Comparison of ENCODE assay signal across 1 cellular context in the genomic region with DNA sequence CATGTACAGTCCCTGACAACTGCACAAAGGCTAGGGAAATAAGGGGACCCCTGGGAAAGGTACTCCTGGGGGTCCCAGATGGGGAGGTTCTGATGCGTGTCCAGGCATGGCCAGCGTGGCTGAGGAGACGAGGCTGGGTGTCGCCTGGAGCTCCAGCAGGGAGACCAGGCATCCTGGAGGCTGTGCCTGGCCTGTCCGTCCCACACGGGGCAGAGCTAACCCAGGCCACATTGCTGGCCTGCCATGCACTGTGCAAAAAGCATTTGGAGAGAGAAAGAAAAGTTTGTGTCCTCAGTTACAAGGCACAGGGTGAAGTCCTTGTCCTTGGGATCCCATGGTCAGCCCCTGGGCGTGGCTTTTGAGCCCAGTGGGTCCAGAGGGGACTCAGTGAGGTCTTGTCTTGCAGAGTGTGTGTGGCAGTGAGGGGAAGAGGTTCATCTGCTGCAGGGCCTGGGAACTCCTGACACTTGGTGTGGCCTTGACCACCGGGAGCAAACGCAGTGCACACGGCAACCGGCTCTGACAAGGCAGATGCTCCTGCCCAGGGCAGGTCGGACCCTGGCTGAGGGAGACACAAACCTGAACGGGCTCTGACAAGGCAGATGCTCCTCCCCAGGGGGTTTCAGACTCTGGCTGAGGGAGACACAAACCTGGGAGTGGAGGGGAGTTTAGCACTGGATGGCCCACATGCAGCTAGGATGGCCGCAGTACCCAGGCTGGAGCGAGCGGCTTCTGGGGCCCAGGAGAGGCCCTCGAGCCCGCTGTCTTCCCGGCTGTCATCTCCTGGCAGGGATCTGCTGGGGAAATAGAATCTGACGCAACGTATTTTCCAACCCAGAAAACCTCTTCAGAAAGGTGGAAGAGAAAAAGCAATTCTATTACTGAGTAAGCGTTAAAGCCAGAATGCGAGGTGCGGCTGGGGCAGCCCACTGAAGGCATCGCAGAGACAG.
TF ChIP-seq lines count a peak whose summit lies in the region.

No MANE protein-coding gene starts in this region.

TF ChIP-seq in HepG2, 621 proteins besides CTCF, POLR2A, EP300 and RAD21 (continued from another document and continues in another):
- TF ChIP-seq, protein P1, sequence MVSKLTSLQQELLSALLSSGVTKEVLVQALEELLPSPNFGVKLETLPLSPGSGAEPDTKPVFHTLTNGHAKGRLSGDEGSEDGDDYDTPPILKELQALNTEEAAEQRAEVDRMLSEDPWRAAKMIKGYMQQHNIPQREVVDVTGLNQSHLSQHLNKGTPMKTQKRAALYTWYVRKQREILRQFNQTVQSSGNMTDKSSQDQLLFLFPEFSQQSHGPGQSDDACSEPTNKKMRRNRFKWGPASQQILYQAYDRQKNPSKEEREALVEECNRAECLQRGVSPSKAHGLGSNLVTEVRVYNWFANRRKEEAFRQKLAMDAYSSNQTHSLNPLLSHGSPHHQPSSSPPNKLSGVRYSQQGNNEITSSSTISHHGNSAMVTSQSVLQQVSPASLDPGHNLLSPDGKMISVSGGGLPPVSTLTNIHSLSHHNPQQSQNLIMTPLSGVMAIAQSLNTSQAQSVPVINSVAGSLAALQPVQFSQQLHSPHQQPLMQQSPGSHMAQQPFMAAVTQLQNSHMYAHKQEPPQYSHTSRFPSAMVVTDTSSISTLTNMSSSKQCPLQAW (CRISPR knock-in tag; IDR thresholded peaks at IDR 0.05), result peak; percentile 48; the same call in 1 of the 2 replicates
- no peak for TF ChIP-seq POLR2AphosphoS2 (IDR thresholded peaks at IDR 0.05; ENCODE audit: low read depth, low read length)
- TF ChIP-seq, protein P2, sequence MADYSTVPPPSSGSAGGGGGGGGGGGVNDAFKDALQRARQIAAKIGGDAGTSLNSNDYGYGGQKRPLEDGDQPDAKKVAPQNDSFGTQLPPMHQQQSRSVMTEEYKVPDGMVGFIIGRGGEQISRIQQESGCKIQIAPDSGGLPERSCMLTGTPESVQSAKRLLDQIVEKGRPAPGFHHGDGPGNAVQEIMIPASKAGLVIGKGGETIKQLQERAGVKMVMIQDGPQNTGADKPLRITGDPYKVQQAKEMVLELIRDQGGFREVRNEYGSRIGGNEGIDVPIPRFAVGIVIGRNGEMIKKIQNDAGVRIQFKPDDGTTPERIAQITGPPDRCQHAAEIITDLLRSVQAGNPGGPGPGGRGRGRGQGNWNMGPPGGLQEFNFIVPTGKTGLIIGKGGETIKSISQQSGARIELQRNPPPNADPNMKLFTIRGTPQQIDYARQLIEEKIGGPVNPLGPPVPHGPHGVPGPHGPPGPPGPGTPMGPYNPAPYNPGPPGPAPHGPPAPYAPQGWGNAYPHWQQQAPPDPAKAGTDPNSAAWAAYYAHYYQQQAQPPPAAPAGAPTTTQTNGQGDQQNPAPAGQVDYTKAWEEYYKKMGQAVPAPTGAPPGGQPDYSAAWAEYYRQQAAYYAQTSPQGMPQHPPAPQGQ (CRISPR knock-in tag; IDR thresholded peaks at IDR 0.05; ENCODE audit: borderline replicate concordance), result no peak
- peak; percentile 14; the same call in 1 of the 2 replicates for TF ChIP-seq YEATS4 (CRISPR knock-in tag; IDR thresholded peaks at IDR 0.05; ENCODE audit: borderline replicate concordance)
- TF ChIP-seq, protein P3, sequence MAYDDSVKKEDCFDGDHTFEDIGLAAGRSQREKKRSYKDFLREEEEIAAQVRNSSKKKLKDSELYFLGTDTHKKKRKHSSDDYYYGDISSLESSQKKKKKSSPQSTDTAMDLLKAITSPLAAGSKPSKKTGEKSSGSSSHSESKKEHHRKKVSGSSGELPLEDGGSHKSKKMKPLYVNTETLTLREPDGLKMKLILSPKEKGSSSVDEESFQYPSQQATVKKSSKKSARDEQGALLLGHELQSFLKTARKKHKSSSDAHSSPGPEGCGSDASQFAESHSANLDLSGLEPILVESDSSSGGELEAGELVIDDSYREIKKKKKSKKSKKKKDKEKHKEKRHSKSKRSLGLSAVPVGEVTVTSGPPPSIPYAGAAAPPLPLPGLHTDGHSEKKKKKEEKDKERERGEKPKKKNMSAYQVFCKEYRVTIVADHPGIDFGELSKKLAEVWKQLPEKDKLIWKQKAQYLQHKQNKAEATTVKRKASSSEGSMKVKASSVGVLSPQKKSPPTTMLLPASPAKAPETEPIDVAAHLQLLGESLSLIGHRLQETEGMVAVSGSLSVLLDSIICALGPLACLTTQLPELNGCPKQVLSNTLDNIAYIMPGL (CRISPR knock-in tag; IDR thresholded peaks at IDR 0.05; ENCODE audit: borderline replicate concordance in 1 of 2, low read depth in 1 of 2), result no peak; a peak in 1 of 4 replicates
- no peak for TF ChIP-seq NFE2L1 (CRISPR knock-in tag; IDR thresholded peaks at IDR 0.05; ENCODE audit: borderline replicate concordance)
- TF ChIP-seq STAG1 (CRISPR knock-in tag; IDR thresholded peaks at IDR 0.05), result no peak; the same call in 1 of the 2 replicates
- TF ChIP-seq, protein P4, sequence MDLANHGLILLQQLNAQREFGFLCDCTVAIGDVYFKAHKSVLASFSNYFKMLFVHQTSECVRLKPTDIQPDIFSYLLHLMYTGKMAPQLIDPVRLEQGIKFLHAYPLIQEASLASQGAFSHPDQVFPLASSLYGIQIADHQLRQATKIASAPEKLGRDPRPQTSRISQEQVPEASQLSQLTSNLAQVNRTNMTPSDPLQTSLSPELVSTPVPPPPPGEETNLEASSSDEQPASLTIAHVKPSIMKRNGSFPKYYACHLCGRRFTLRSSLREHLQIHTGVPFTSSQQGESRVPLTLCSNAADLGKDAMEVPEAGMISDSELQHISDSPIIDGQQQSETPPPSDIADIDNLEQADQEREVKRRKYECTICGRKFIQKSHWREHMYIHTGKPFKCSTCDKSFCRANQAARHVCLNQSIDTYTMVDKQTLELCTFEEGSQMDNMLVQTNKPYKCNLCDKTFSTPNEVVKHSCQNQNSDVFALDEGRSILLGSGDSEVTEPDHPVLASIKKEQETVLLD (CRISPR knock-in tag; IDR thresholded peaks at IDR 0.05; ENCODE audit: low read depth), result no peak
- no peak for TF ChIP-seq ZNF17 (CRISPR knock-in tag; IDR thresholded peaks at IDR 0.05)
- 0 out of 2 replicates have a peak, but pooled peaks have one; percentile 50 for TF ChIP-seq ZFP36L1 (CRISPR knock-in tag; IDR thresholded peaks at IDR 0.05)
- no peak for TF ChIP-seq ZBTB21 (CRISPR knock-in tag; IDR thresholded peaks at IDR 0.05)
- peak; percentile 70; the same call in 1 of the 2 replicates for TF ChIP-seq ZNF292 (CRISPR knock-in tag; IDR thresholded peaks at IDR 0.05; ENCODE audit: borderline replicate concordance, low read depth)
- no peak for TF ChIP-seq ATF7-NPFF (CRISPR knock-in tag; IDR thresholded peaks at IDR 0.05; ENCODE audit: low read depth)
- no peak for TF ChIP-seq ZNF777 (CRISPR knock-in tag; IDR thresholded peaks at IDR 0.05)
- TF ChIP-seq, protein P5, sequence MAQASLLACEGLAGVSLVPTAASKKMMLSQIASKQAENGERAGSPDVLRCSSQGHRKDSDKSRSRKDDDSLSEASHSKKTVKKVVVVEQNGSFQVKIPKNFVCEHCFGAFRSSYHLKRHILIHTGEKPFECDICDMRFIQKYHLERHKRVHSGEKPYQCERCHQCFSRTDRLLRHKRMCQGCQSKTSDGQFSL (CRISPR knock-in tag; IDR thresholded peaks at IDR 0.05), result no peak
- TF ChIP-seq HOXA5 (CRISPR knock-in tag; IDR thresholded peaks at IDR 0.05), result no peak
- TF ChIP-seq TAF15 (IDR thresholded peaks at IDR 0.05; ENCODE audit: low read depth, low read length, poor library complexity, severe bottlenecking), result no peak
- TF ChIP-seq, protein P6, sequence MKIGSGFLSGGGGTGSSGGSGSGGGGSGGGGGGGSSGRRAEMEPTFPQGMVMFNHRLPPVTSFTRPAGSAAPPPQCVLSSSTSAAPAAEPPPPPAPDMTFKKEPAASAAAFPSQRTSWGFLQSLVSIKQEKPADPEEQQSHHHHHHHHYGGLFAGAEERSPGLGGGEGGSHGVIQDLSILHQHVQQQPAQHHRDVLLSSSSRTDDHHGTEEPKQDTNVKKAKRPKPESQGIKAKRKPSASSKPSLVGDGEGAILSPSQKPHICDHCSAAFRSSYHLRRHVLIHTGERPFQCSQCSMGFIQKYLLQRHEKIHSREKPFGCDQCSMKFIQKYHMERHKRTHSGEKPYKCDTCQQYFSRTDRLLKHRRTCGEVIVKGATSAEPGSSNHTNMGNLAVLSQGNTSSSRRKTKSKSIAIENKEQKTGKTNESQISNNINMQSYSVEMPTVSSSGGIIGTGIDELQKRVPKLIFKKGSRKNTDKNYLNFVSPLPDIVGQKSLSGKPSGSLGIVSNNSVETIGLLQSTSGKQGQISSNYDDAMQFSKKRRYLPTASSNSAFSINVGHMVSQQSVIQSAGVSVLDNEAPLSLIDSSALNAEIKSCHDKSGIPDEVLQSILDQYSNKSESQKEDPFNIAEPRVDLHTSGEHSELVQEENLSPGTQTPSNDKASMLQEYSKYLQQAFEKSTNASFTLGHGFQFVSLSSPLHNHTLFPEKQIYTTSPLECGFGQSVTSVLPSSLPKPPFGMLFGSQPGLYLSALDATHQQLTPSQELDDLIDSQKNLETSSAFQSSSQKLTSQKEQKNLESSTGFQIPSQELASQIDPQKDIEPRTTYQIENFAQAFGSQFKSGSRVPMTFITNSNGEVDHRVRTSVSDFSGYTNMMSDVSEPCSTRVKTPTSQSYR (CRISPR knock-in tag; IDR thresholded peaks at IDR 0.05; ENCODE audit: borderline replicate concordance), result no peak
- TF ChIP-seq, protein P7, sequence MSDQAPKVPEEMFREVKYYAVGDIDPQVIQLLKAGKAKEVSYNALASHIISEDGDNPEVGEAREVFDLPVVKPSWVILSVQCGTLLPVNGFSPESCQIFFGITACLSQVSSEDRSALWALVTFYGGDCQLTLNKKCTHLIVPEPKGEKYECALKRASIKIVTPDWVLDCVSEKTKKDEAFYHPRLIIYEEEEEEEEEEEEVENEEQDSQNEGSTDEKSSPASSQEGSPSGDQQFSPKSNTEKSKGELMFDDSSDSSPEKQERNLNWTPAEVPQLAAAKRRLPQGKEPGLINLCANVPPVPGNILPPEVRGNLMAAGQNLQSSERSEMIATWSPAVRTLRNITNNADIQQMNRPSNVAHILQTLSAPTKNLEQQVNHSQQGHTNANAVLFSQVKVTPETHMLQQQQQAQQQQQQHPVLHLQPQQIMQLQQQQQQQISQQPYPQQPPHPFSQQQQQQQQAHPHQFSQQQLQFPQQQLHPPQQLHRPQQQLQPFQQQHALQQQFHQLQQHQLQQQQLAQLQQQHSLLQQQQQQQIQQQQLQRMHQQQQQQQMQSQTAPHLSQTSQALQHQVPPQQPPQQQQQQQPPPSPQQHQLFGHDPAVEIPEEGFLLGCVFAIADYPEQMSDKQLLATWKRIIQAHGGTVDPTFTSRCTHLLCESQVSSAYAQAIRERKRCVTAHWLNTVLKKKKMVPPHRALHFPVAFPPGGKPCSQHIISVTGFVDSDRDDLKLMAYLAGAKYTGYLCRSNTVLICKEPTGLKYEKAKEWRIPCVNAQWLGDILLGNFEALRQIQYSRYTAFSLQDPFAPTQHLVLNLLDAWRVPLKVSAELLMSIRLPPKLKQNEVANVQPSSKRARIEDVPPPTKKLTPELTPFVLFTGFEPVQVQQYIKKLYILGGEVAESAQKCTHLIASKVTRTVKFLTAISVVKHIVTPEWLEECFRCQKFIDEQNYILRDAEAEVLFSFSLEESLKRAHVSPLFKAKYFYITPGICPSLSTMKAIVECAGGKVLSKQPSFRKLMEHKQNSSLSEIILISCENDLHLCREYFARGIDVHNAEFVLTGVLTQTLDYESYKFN (CRISPR knock-in tag; conservative IDR thresholded peaks at IDR 0.05), result peak; percentile 51
- TF ChIP-seq ZNF776 (CRISPR knock-in tag; IDR thresholded peaks at IDR 0.05), result no peak
- no peak for TF ChIP-seq FLYWCH1 (CRISPR knock-in tag; IDR thresholded peaks at IDR 0.05)
- TF ChIP-seq, protein P8, sequence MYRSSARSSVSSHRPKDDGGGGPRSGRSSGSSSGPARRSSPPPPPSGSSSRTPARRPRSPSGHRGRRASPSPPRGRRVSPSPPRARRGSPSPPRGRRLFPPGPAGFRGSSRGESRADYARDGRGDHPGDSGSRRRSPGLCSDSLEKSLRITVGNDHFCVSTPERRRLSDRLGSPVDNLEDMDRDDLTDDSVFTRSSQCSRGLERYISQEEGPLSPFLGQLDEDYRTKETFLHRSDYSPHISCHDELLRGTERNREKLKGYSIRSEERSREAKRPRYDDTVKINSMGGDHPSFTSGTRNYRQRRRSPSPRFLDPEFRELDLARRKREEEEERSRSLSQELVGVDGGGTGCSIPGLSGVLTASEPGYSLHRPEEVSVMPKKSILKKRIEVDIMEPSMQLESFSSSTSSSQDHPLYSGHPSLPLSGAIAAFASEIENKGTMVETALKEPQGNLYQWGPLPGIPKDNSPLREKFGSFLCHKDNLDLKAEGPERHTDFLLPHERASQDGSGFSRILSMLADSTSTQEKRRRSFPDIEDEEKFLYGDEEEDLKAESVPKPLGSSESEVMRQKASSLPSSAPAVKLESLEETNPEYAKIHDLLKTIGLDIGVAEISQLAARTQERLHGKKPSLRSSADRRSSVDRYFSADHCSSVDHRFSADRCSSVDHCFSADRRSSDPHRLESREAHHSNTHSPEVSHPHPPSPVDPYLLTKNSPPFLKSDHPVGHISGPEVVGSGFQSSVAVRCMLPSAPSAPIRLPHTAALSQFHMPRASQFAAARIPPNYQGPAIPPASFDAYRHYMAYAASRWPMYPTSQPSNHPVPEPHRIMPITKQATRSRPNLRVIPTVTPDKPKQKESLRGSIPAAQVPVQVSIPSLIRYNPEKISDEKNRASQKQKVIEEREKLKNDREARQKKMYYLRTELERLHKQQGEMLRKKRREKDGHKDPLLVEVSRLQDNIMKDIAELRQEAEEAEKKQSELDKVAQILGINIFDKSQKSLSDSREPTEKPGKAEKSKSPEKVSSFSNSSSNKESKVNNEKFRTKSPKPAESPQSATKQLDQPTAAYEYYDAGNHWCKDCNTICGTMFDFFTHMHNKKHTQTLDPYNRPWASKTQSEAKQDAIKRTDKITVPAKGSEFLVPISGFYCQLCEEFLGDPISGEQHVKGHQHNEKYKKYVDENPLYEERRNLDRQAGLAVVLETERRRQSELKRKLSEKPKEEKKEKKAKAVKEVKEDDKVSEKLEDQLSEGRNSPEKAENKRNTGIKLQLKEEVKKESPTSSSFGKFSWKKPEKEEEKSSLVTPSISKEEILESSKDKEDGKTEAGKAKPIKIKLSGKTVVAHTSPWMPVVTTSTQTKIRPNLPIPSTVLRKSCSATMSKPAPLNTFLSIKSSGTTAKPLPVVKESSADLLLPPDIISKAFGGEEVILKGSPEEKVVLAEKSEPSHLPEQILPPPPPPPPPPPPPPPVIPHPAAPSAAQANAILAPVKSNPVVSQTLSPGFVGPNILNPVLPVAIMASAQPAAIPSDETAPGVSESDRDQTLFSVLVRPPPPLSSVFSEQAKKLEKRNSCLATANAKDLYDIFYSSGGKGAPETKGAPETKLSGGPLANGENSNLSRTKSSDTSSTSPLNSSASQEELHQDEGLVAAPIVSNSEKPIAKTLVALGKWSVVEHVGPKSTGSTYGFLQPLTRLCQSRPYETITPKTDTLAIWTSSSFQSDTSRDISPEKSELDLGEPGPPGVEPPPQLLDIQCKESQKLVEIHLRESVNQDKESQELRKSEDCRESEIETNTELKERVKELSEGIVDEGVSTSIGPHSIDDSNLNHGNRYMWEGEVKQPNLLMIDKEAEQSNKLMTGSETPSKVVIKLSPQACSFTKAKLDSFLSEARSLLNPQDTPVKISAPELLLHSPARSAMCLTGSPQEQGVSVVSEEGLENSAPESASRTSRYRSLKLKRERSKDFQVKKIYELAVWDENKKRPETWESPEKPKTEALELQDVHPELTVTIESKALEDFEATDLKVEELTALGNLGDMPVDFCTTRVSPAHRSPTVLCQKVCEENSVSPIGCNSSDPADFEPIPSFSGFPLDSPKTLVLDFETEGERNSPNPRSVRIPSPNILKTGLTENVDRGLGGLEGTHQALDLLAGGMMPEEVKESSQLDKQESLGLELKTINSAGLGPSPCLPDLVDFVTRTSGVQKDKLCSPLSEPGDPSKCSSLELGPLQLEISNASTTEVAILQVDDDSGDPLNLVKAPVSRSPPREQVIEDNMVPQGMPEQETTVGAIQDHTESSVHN (CRISPR knock-in tag; IDR thresholded peaks at IDR 0.05), result no peak
- no peak for TF ChIP-seq KDM1A (CRISPR knock-in tag; IDR thresholded peaks at IDR 0.05)
- TF ChIP-seq EHMT2 (IDR thresholded peaks at IDR 0.05; ENCODE audit: borderline replicate concordance, low read depth, low read length), result no peak
